In the genomic region with DNA sequence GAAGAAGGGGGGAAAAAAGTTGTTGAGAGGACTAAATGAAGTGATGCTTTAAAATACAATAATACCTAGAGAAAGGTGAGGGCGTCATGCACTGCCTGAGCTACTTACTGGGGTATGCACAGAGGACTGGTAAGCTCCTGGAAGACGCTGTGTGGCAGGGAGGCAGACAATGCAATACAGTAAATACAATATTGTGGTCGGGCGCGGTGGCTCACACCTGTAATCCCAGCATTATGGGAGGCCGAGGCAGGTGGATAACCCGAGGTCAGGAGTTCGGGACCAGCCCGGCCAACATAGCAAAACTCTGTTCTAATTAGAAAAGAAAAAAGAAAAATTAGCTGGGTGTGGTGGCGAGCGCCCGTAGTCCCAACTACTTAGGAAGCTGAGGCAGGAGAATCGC, we compare ENCODE assay signal across 8 cellular contexts. TPM values are rescaled to one million over a fixed set of nuclear protein-coding genes. Genes with fewer than 3 reads are reported as not detected.
DNase-seq lines count a peak whose midpoint lies in the region; ATAC-seq and TF ChIP-seq lines count a peak whose summit lies in the region.

No MANE protein-coding gene starts in this region.

- WGBS in GM23248 (ENCODE audit: low coverage in 1 of 2, low lambda C conversion rate in 2 of 2, missing lambda C conversion rate in 2 of 2), 2 experiments, result 80% methylated on average over 13 of the region's 13 CpGs
- WGBS in hepatocyte (ENCODE audit: low lambda C conversion rate, missing lambda C conversion rate), result 66% methylated on average over 13 of the region's 13 CpGs

- H2AFZ ChIP-seq in GM23248 (peak overlapping the region; percentile 87), hepatocyte (peak overlapping the region; percentile 94)

- H3K4me2 ChIP-seq in GM23248 (ENCODE audit: unreplicated experiment) (peak overlapping the region; percentile 93), hepatocyte (peak overlapping the region; percentile 89)

- in situ Hi-C loops in GM23248 (cut with MboI), result no loop called here

- peaks cover 23% of the 10 kb centered on the region for H3F3A ChIP-seq in GM23248 (ENCODE audit: insufficient read depth)

- peak overlapping the region; percentile 71 for H3K4me3 ChIP-seq in GM23248
- H3K4me3 ChIP-seq in WI38 (ENCODE audit: low read depth, low read length), result peak overlapping the region; percentile 69
- peak overlapping the region; percentile 39 for H3K4me3 ChIP-seq in hepatocyte
- peak overlapping the region; percentile 57 for H3K4me3 ChIP-seq in skeletal muscle cell (ENCODE audit: low read depth, low read length)

- TF ChIP-seq CTCF in WI38 (IDR thresholded peaks at IDR 0.05; ENCODE audit: low read depth, low read length), result no peak
- no peak for TF ChIP-seq CTCF in hepatocyte (IDR thresholded peaks at IDR 0.05; ENCODE audit: poor library complexity)

- H3K9me2 ChIP-seq in GM23248 (ENCODE audit: insufficient read depth) (no peaks in the 10 kb centered on the region), hepatocyte (replicated peaks; ENCODE audit: insufficient read depth) (no peaks in the 10 kb centered on the region)

- H3K9ac ChIP-seq in GM23248, result peak overlapping the region; percentile 43

- H3K27ac ChIP-seq in GM23248, result no peak overlapping the region
- H3K27ac ChIP-seq in hepatocyte, result peak overlapping the region; percentile 54

- H3K36me3 ChIP-seq in GM23248 (ENCODE audit: low read depth) (no peaks in the 10 kb centered on the region), hepatocyte (replicated peaks; ENCODE audit: insufficient read depth, low read depth) (no peaks in the 10 kb centered on the region)

- H3K27me3 ChIP-seq in GM23248 (replicated peaks; ENCODE audit: insufficient read depth) (no peaks in the 10 kb centered on the region), hepatocyte (no peaks in the 10 kb centered on the region)

- H3K79me2 ChIP-seq in GM23248 (ENCODE audit: insufficient read depth), result no peaks in the 10 kb centered on the region
- H3K79me2 ChIP-seq in hepatocyte, result peaks cover 19% of the 10 kb centered on the region

- no peak for ATAC-seq in GM18511 (IDR thresholded peaks at IDR 0.05; ENCODE audit: unreplicated experiment)

- peaks cover 21% of the 10 kb centered on the region for H3K4me1 ChIP-seq in GM23248 (ENCODE audit: insufficient read depth)
- no peaks in the 10 kb centered on the region for H3K4me1 ChIP-seq in hepatocyte (ENCODE audit: insufficient read depth)

- no peaks in the 10 kb centered on the region for H3K9me3 ChIP-seq in GM23248 (ENCODE audit: low read depth)
- H3K9me3 ChIP-seq in hepatocyte (ENCODE audit: low read depth), result no peaks in the 10 kb centered on the region

- DNase-seq in GM23248, result no peak
- no peak for DNase-seq in hepatocyte (ENCODE audit: low spot score)
- no peak for DNase-seq in skeletal muscle cell (ENCODE audit: low read depth)
- DNase-seq in GF-D8 (lab: John Stamatoyannopoulos, UW), result no peak
- no peak for DNase-seq in NK-92 treated with Interleukin-12 subunit alpha and Interleukin-12 subunit beta, amount 100 ng/mL, for 24 hours (lab: John Stamatoyannopoulos, UW)
- DNase-seq in DMS114 treated with DMSO at 0.1 percent for 48 hours (lab: John Stamatoyannopoulos, UW; ENCODE audit: unreplicated experiment), result no peak

- no peaks in the 10 kb centered on the region for H4K20me1 ChIP-seq in GM23248 (ENCODE audit: insufficient read depth)
- no peaks in the 10 kb centered on the region for H4K20me1 ChIP-seq in hepatocyte (ENCODE audit: insufficient read depth, poor library complexity, severe bottlenecking)

RNA-seq across cellular contexts. Expression of gene SYTL2, which starts 0.7 kb away (rescaled TPM):
- total RNA-seq in GM23248 (2014; rRNA removed; shearing (Covaris generic)), result 3.3 and 5.3 TPM in 2 replicates
- 3.5 TPM in 2 replicates for polyA plus RNA-seq in GM23248 (2016; fragmentation: Nextera tagmentation; extraction: Ambion mirVana)
- 66.6 and 73.6 TPM in 2 replicates for total RNA-seq in hepatocyte
- 8.2 and 8.9 TPM in 2 replicates for polyA plus RNA-seq in hepatocyte

RNA-seq across cellular contexts. Expression of gene CCDC83, which starts 43.6 kb away (rescaled TPM):
- total RNA-seq in GM23248 (2014; rRNA removed; shearing (Covaris generic)), result not detected in 2 replicates
- polyA plus RNA-seq in GM23248 (2016; fragmentation: Nextera tagmentation; extraction: Ambion mirVana), result not detected in 2 replicates
- total RNA-seq in hepatocyte, result not detected in 2 replicates
- not detected in 2 replicates for polyA plus RNA-seq in hepatocyte

Comparison
In these comparisons a context has a peak if more than half of its experiments do, and no peak if none do; other contexts are left out.
1. RNA of gene SYTL2, which starts 0.7 kb away (total RNA-seq): 66.6 to 73.6 TPM in hepatocyte; 3.3 to 5.3 TPM in GM23248; every median in the first group is over 10 times any median in the second.
2. Peak in every context shown above with its lines, with median percentiles within 50 percentile points of each other: H3K4me3 ChIP-seq.